8 cellular contexts compared by ENCODE assay signal in genomic region chr6:56955171-56956155, GRCh38. TPM values are rescaled to one million over a fixed set of nuclear protein-coding genes. Genes with fewer than 3 reads are reported as not detected.
DNase-seq lines count a peak whose midpoint lies in the region; ATAC-seq and TF ChIP-seq lines count a peak whose summit lies in the region.

No MANE protein-coding gene starts in this region.

- TF ChIP-seq CTCF in GM20000 (IDR thresholded peaks at IDR 0.05; ENCODE audit: extremely low read depth, missing control alignments) (peak; percentile 82), fibroblast of mammary gland (conservative IDR thresholded peaks at IDR 0.05; ENCODE audit: control insufficient read depth, insufficient read depth, low read depth, low read length) (peak; percentile 67)

- H3K4me1 Mint-ChIP-seq in activated T-cell treated with anti-CD3 and anti-CD28 coated beads, Interleukin-2, amount 50 U/mL, for 24 hours (ENCODE audit: low read depth), result peaks cover 26% of the 10 kb centered on the region
- peaks cover 4 to 26% (median 22%) of the 10 kb centered on the region in 4 donors for H3K4me1 Mint-ChIP-seq in naive thymus-derived CD8-positive, alpha-beta T cell

- POLR2A ChIA-PET in naive thymus-derived CD8-positive, alpha-beta T cell (lab: Charles Lee), result no interaction called here

- no peaks in the 10 kb centered on the region for H3K36me3 Mint-ChIP-seq in activated T-cell treated with anti-CD3 and anti-CD28 coated beads, Interleukin-2, amount 50 U/mL, for 24 hours (ENCODE audit: low read depth)
- no peaks in the 10 kb centered on the region for H3K36me3 Mint-ChIP-seq in naive thymus-derived CD8-positive, alpha-beta T cell

- DNase-seq in DMS114 treated with DMSO at 0.1 percent for 48 hours (lab: John Stamatoyannopoulos, UW; ENCODE audit: unreplicated experiment) (peak; percentile 76), GM20000 (ENCODE audit: low spot score) (peak; percentile 87), HPDE6-E6E7 (ENCODE audit: extremely low spot score) (peak; percentile 84), NOMO-1 treated with dmso at 0.1 percent for 144 hours (lab: John Stamatoyannopoulos, UW; ENCODE audit: unreplicated experiment) (peak; percentile 77), fibroblast of mammary gland (ENCODE audit: low read depth) (peak; percentile 91), stromal cell of bone marrow (ENCODE audit: low read depth) (peak; percentile 88)
- DNase-seq in activated T-cell treated with anti-CD3 and anti-CD28 coated beads, Interleukin-2, amount 50 U/mL, for 24 hours, result peak; percentile 79
- DNase-seq in naive thymus-derived CD8-positive, alpha-beta T cell, result peak in 9 of 10 donors; percentile 8 to 63 (median 25)

- H3K27ac Mint-ChIP-seq in activated T-cell treated with anti-CD3 and anti-CD28 coated beads, Interleukin-2, amount 50 U/mL, for 24 hours, result peak overlapping the region; percentile 16
- H3K27ac Mint-ChIP-seq in naive thymus-derived CD8-positive, alpha-beta T cell, result peak overlapping the region in 2 of 10 donors; percentile 9 to 37

- peak; percentile 49 to 63 for ATAC-seq in naive thymus-derived CD8-positive, alpha-beta T cell

- no peaks in the 10 kb centered on the region for H3K9me3 Mint-ChIP-seq in activated T-cell treated with anti-CD3 and anti-CD28 coated beads, Interleukin-2, amount 50 U/mL, for 24 hours
- no peaks in the 10 kb centered on the region for H3K9me3 Mint-ChIP-seq in naive thymus-derived CD8-positive, alpha-beta T cell

- H3K4me3 Mint-ChIP-seq in activated T-cell treated with anti-CD3 and anti-CD28 coated beads, Interleukin-2, amount 50 U/mL, for 24 hours, result peak overlapping the region; percentile 67
- peak overlapping the region; percentile 66 to 93 (median 82) for H3K4me3 Mint-ChIP-seq in naive thymus-derived CD8-positive, alpha-beta T cell

- peak overlapping the region; percentile 51 for H3K4me3 ChIP-seq in fibroblast of mammary gland (ENCODE audit: control insufficient read depth, low read depth, low read length)

- H3K27me3 Mint-ChIP-seq in activated T-cell treated with anti-CD3 and anti-CD28 coated beads, Interleukin-2, amount 50 U/mL, for 24 hours, result peaks cover 70% of the 10 kb centered on the region
- H3K27me3 Mint-ChIP-seq in naive thymus-derived CD8-positive, alpha-beta T cell, result peaks cover 34 to 65% (median 58%) of the 10 kb centered on the region in 5 donors

RNA-seq across cellular contexts. Expression of gene BEND6, which starts 0.6 kb away (rescaled TPM):
- total RNA-seq in naive thymus-derived CD8-positive, alpha-beta T cell, result not detected
- polyA plus RNA-seq in naive thymus-derived CD8-positive, alpha-beta T cell, result under 1 TPM in 1 of 3 donors, not detected in 2; 0.34 TPM

Comparison
In these comparisons a context has a peak if more than half of its experiments do, and no peak if none do; other contexts are left out.
1. Peak in every context shown above with its lines: DNase-seq, ATAC-seq and H3K4me3 ChIP-seq.
2. DNase-seq: peak in every context shown above with its lines; median percentile 91 in fibroblast of mammary gland; 88 in stromal cell of bone marrow; 87 in GM20000; 84 in HPDE6-E6E7; 79 in activated T-cell treated with anti-CD3 and anti-CD28 coated beads, Interleukin-2, amount 50 U/mL, for 24 hours; 77 in NOMO-1 treated with dmso at 0.1 percent for 144 hours; 76 in DMS114 treated with DMSO at 0.1 percent for 48 hours; 25 in naive thymus-derived CD8-positive, alpha-beta T cell.